Comparison of ENCODE assay signal across 8 cellular contexts in the genomic region with DNA sequence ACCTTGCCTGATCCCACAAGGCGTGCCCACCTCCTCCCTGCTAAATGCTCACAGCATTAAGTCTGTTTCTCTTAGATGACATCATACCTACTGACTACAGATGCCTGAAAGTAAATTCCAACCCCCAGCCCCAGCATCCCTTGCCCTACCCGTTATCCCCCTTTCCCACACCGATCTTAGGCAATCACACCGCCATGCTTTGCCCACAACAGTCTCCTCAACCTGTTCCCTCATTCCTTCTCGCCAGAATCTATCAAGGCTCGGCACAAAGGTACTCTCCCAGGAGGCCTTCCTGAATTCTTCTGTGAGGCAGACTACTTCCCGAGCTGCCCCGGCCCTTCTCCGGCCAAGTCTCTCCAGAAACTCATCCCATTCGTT. TPM values are rescaled to one million over a fixed set of nuclear protein-coding genes. Genes with fewer than 3 reads are reported as not detected.
DNase-seq lines count a peak whose midpoint lies in the region; ATAC-seq, FAIRE-seq and TF ChIP-seq lines count a peak whose summit lies in the region.

No MANE protein-coding gene starts in this region.

- no peak for FAIRE-seq in H54 (lab: Jason Lieb, UNC)

- DNase-seq in BE2C, result no peak
- DNase-seq in ascending aorta (ENCODE audit: low spot score in 2 of 2), result no peak
- DNase-seq in testis, result no peak
- DNase-seq in stimulated activated CD4-positive, alpha-beta T cell treated with anti-CD3 and anti-CD28 coated beads, Interleukin-1b, Interleukin-23, amount 100 ng/mL, for 48 hours, result no peak
- DNase-seq in H54 (ENCODE audit: insufficient read length, low spot score), result no peak
- no peak for DNase-seq in stimulated activated naive CD4-positive, alpha-beta T cell treated with Interleukin-2 at 50 U/mL for 16 hours (lab: John Stamatoyannopoulos, UW)

- TF ChIP-seq CTCF in BE2C (IDR thresholded peaks at IDR 0.05; ENCODE audit: low read depth, low read length) (no peak), ascending aorta (IDR thresholded peaks at IDR 0.05) (no peak), testis (IDR thresholded peaks at IDR 0.05) (no peak)

- H3K27me3 ChIP-seq in BE2C (peaks cover 4% of the 10 kb centered on the region; the same call in 1 of the 2 replicates), ascending aorta (no peaks in the 10 kb centered on the region), layer of hippocampus (ENCODE audit: control insufficient read depth, insufficient read depth, low read length) (no peaks in the 10 kb centered on the region), testis (no peaks in the 10 kb centered on the region)

- peak overlapping the region; percentile 59 to 96 for H3K27ac ChIP-seq in ascending aorta
- peak overlapping the region; percentile 74 for H3K27ac ChIP-seq in layer of hippocampus (ENCODE audit: low read depth, low read length)
- peak overlapping the region; percentile 55 to 83 for H3K27ac ChIP-seq in testis

- intact Hi-C loops in ascending aorta (cut with DNase I), result loop anchor here (5.0 kb wide), 3 partner anchors 354 to 676 kb away; a partner anchor contains a TSS
- intact Hi-C loops in testis (cut with DNase I; ENCODE audit: low total_unique reads), result no loop called here

- peak; percentile 12 for ATAC-seq in HG03196 (IDR thresholded peaks at IDR 0.05; ENCODE audit: unreplicated experiment)

- WGBS in testis, 2 donors, result 6 to 10% methylated on average over 10 of the region's 10 CpGs

- peak overlapping the region; percentile 76 for H3K4me3 ChIP-seq in BE2C (ENCODE audit: low read depth, low read length)
- H3K4me3 ChIP-seq in ascending aorta, result peak overlapping the region; percentile 94 to 98
- peak overlapping the region; percentile 93 to 95 for H3K4me3 ChIP-seq in testis

- H3K36me3 ChIP-seq in BE2C, result peaks cover 34% of the 10 kb centered on the region
- peaks cover 3 to 18% of the 10 kb centered on the region in 2 donors for H3K36me3 ChIP-seq in ascending aorta
- no peaks in the 10 kb centered on the region for H3K36me3 ChIP-seq in testis (ENCODE audit: low read depth, missing control alignments)

- no peaks in the 10 kb centered on the region for H3K9me3 ChIP-seq in BE2C
- no peaks in the 10 kb centered on the region for H3K9me3 ChIP-seq in ascending aorta
- no peaks in the 10 kb centered on the region for H3K9me3 ChIP-seq in testis

- peaks cover 5% of the 10 kb centered on the region for H3K4me1 ChIP-seq in BE2C
- H3K4me1 ChIP-seq in ascending aorta, result peaks cover 15 to 29% of the 10 kb centered on the region in 2 donors
- H3K4me1 ChIP-seq in testis, result peaks cover 28% of the 10 kb centered on the region

- TF ChIP-seq POLR2A in testis (IDR thresholded peaks at IDR 0.05), result no peak
- no peak for TF ChIP-seq POLR2A in H54 (IDR thresholded peaks at IDR 0.05; ENCODE audit: low read depth, low read length)

RNA-seq across cellular contexts. Expression of a gene that starts 0.8 kb away (rescaled TPM):
- polyA plus RNA-seq in BE2C (2012; ENCODE audit: insufficient read depth, insufficient read length, low read depth), result 211 TPM
- total RNA-seq in ascending aorta, result 193 TPM
- 100 to 1,000 TPM; 129 to 137 TPM for total RNA-seq in testis
- 119 TPM for polyA plus RNA-seq in testis (ENCODE audit: insufficient read depth, low read depth, low replicate concordance)
